Comparison of ENCODE assay signal across 8 cellular contexts in the genomic region with DNA sequence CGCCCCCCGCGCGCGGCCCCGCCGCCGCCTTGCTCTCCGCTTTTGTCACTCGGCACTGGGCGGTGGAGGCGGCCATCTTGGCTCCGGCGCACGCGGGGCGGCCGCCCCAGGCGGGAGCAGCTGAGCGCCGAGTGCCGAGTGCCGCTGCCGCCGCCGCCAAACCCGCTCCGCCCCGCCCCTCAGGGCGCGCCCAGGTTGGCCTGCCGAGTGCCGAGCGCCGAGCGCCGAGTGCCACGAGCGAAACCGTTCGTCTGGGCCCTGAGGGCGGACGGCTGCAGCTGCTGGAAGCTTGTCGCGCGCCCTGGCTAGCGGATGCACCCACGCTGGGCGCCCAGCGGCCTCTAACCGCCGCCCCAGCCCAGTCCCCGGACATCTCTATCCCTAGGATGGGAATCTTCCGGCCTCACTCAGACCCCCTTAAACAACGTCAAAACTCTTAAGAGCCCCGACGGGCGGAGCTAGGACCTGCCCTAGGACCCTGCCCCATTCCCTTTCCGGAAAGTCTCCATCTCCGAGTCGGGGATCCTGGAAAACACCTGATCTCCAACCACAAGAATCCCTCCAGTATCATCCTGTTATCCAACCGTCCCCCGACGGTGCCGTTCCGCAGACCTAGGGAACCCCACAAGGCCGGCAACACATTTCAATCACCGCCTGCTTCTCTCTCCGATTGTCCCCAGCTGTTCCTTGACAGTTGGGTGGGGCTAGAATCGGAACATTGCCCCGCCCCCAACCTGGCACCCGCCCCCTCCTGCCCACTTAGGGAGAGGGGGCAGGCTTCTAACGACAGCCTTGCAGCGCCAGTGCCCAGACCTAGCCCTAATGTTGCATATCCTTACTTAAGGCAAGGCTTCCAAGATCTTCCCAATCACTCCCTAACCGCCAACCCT. TPM values are rescaled to one million over a fixed set of nuclear protein-coding genes. Genes with fewer than 3 reads are reported as not detected.
DNase-seq lines count a peak whose midpoint lies in the region; ATAC-seq and TF ChIP-seq lines count a peak whose summit lies in the region.

No MANE protein-coding gene starts in this region.

- TF ChIP-seq CTCF in foreskin keratinocyte (conservative IDR thresholded peaks at IDR 0.05) (no peak), stomach (IDR thresholded peaks at IDR 0.05) (no peak)

- intact Hi-C loops in stomach (cut with DNase I; ENCODE audit: low total_unique reads): no loop called here

- no peaks in the 10 kb centered on the region for H3K27me3 ChIP-seq in foreskin keratinocyte
- H3K27me3 ChIP-seq in neuron (ENCODE audit: insufficient read depth, low read length): no peaks in the 10 kb centered on the region
- no peaks in the 10 kb centered on the region for H3K27me3 ChIP-seq in stomach

- ATAC-seq in GM21528 (IDR thresholded peaks at IDR 0.05; ENCODE audit: low FRiP score, unreplicated experiment): peak; percentile 50
- peak; percentile 75 for ATAC-seq in foreskin keratinocyte

- TF ChIP-seq POLR2A in stomach (IDR thresholded peaks at IDR 0.05): no peak

- H3K4me1 ChIP-seq in foreskin keratinocyte: no peaks in the 10 kb centered on the region
- H3K4me1 ChIP-seq in neuron (ENCODE audit: insufficient read depth, low read length): peaks cover 17% of the 10 kb centered on the region
- H3K4me1 ChIP-seq in stomach: peaks cover 27 to 62% (median 54%) of the 10 kb centered on the region in 4 donors

- peak; percentile 97 for DNase-seq in DMS 273 (lab: John Stamatoyannopoulos, UW; ENCODE audit: unreplicated experiment)
- DNase-seq in LoVo (ENCODE audit: low spot score): peak; percentile 92
- DNase-seq in SHP77 treated with DMSO at 0.1 percent for 48 hours (lab: John Stamatoyannopoulos, UW): peak; percentile 49
- DNase-seq in activated gamma-delta T cell treated with anti-CD3 and anti-CD28 coated beads, Interleukin-2, amount 50 U/mL, for 16 hours (ENCODE audit: low read depth): peak; percentile 89
- DNase-seq in foreskin keratinocyte: peak; percentile 54 to 72
- peak; percentile 92 for DNase-seq in stomach

- H3K4me3 ChIP-seq in neuron (ENCODE audit: low read length): peak overlapping the region; percentile 81
- H3K4me3 ChIP-seq in stomach: peak overlapping the region; percentile 90 to 99 (median 93)

- H2AFZ ChIP-seq in neuron (ENCODE audit: low read depth, low read length): peak overlapping the region; percentile 96

- H3K27ac ChIP-seq in foreskin keratinocyte (peak overlapping the region; percentile 36), stomach (peak overlapping the region; percentile 87 to 93 (median 89))

- H3K36me3 ChIP-seq in neuron (ENCODE audit: insufficient read depth, low read length) (peaks cover 20% of the 10 kb centered on the region), stomach (peaks cover 0 to 36% (median 24%) of the 10 kb centered on the region in 4 donors)

- H3K9me3 ChIP-seq in neuron (ENCODE audit: low read length) (no peaks in the 10 kb centered on the region), stomach (no peaks in the 10 kb centered on the region)

- 0 to 2% (median 1%) methylated on average over 19 to 75 of the region's 75 CpGs for WGBS in stomach, 5 donors

- no peak for TF ChIP-seq EP300 in stomach (IDR thresholded peaks at IDR 0.05)

RNA-seq across cellular contexts. Expression of gene AKAP8L, which starts 14.1 kb away (rescaled TPM):
- 42.7 and 43.1 TPM in 2 replicates for total RNA-seq in foreskin keratinocyte
- 32.4 and 35.7 TPM in 2 replicates for polyA plus RNA-seq in foreskin keratinocyte
- total RNA-seq in stomach: 100 to 1,000 TPM in 3 of 5 donors, 10 to 100 TPM in 2; 67.8 to 320 (median 120) TPM
- polyA plus RNA-seq in stomach: 100 to 1,000 TPM in 1 of 3 donors, 10 to 100 TPM in 2; 73.4 to 106 (median 73.7) TPM

RNA-seq across cellular contexts. Expression of gene WIZ, which starts 16.9 kb away (rescaled TPM):
- total RNA-seq in foreskin keratinocyte: 16.7 TPM in 2 replicates
- polyA plus RNA-seq in foreskin keratinocyte: 21.9 and 22.2 TPM in 2 replicates
- 100 to 1,000 TPM in 1 of 5 donors, 10 to 100 TPM in 4; 15.2 to 124 (median 60.3) TPM for total RNA-seq in stomach
- 10 to 100 TPM; 13.9 to 16.1 (median 14.2) TPM for polyA plus RNA-seq in stomach

RNA-seq across cellular contexts. Expression of gene RASAL3, which starts 31.5 kb away (rescaled TPM):
- total RNA-seq in foreskin keratinocyte (not detected in 2 replicates), stomach (10 to 100 TPM in 2 of 5 donors, 1 to 10 TPM in 3; 1.1 to 21.2 (median 7.8) TPM)
- polyA plus RNA-seq in foreskin keratinocyte (not detected in 2 replicates), stomach (1 to 10 TPM; 2.1 to 3.5 (median 2.5) TPM)

RNA-seq across cellular contexts. Expression of gene PGLYRP2, which starts 46.4 kb away (rescaled TPM):
- not detected in 2 replicates for total RNA-seq in foreskin keratinocyte
- polyA plus RNA-seq in foreskin keratinocyte: not detected in 2 replicates
- total RNA-seq in stomach: not detected
- not detected for polyA plus RNA-seq in stomach

RNA-seq across cellular contexts. Expression of gene AKAP8, which starts 53.3 kb away (rescaled TPM):
- total RNA-seq in foreskin keratinocyte (20.8 and 23.4 TPM in 2 replicates), stomach (10 to 100 TPM; 19.8 to 38.7 (median 23.7) TPM)
- polyA plus RNA-seq in foreskin keratinocyte (11.2 and 11.9 TPM in 2 replicates), stomach (10 to 100 TPM in 2 of 3 donors, 1 to 10 TPM in 1; 9.5 to 14.1 (median 13.7) TPM)

Comparison
In these comparisons a context has a peak if more than half of its experiments do, and no peak if none do; other contexts are left out.
1. Peak in every context shown above with its lines: DNase-seq, ATAC-seq, H3K4me3 ChIP-seq and H3K27ac ChIP-seq.